Comparison of ENCODE assay signal across 8 cellular contexts in genomic region chr7:129434172-129434845, GRCh38. TPM values are rescaled to one million over a fixed set of nuclear protein-coding genes. Genes with fewer than 3 reads are reported as not detected.
DNase-seq lines count a peak whose midpoint lies in the region; ATAC-seq and TF ChIP-seq lines count a peak whose summit lies in the region.

STRIP2 (plus strand) TSS chr7:129434432; CDS start chr7:129434473, 41 bp downstream.

- H3K4me3 Mint-ChIP-seq in CD4-positive, CD25-positive, alpha-beta regulatory T cell = peak within 1 kb of the TSS; percentile 93 to 98 (median 96)
- peak within 1 kb of the TSS; percentile 93 for H3K4me3 Mint-ChIP-seq in activated CD4-positive, alpha-beta T cell treated with anti-CD3 and anti-CD28 coated beads, Interleukin-2, amount 10 ng/mL, durations not matched to agents 7 days and 5 days

- no peaks in the 10 kb centered on the region for H3K9me3 Mint-ChIP-seq in CD4-positive, CD25-positive, alpha-beta regulatory T cell
- H3K9me3 Mint-ChIP-seq in activated CD4-positive, alpha-beta T cell treated with anti-CD3 and anti-CD28 coated beads, Interleukin-2, amount 10 ng/mL, durations not matched to agents 7 days and 5 days = no peaks in the 10 kb centered on the region

- no peaks in the 10 kb centered on the region for H3K36me3 ChIP-seq in CD4-positive, CD25-positive, alpha-beta regulatory T cell (ENCODE audit: control insufficient read depth, insufficient read depth, low read length)
- H3K36me3 ChIP-seq in liver (ENCODE audit: control insufficient read depth in 4 of 4, insufficient read depth in 3 of 4, low read depth in 1 of 4, low read length in 3 of 4) = no peaks in the 10 kb centered on the region

- CTCF ChIA-PET in activated CD4-positive, alpha-beta T cell treated with anti-CD3 and anti-CD28 coated beads, Interleukin-2, amount 10 ng/mL, durations not matched to agents 7 days and 5 days (lab: Charles Lee) = interaction anchor here (0.6 to 2.7 kb wide), 15 partner anchors 10 to 414 kb away, joined by 3 to 16 read pairs (median 3); no protein-coding TSS in a partner anchor

- peaks cover 7% of the 10 kb centered on the region for H3K27me3 ChIP-seq in CD4-positive, CD25-positive, alpha-beta regulatory T cell (ENCODE audit: control insufficient read depth, insufficient read depth, low read length)
- H3K27me3 ChIP-seq in liver (ENCODE audit: control insufficient read depth in 4 of 4, insufficient read depth in 4 of 4, low read length in 3 of 4) = no peaks in the 10 kb centered on the region

- peaks cover 22% of the 10 kb centered on the region for H3K27me3 Mint-ChIP-seq in CD4-positive, CD25-positive, alpha-beta regulatory T cell
- H3K27me3 Mint-ChIP-seq in activated CD4-positive, alpha-beta T cell treated with anti-CD3 and anti-CD28 coated beads, Interleukin-2, amount 10 ng/mL, durations not matched to agents 7 days and 5 days = peaks cover 6% of the 10 kb centered on the region

- H3K4me3 ChIP-seq in CD4-positive, CD25-positive, alpha-beta regulatory T cell (ENCODE audit: low read depth, low read length) = peak within 1 kb of the TSS; percentile 90
- H3K4me3 ChIP-seq in liver (ENCODE audit: low read depth in 1 of 3, low read length in 3 of 3) = peak within 1 kb of the TSS; percentile 50 to 95 (median 81)

- TF ChIP-seq RAD21 in liver (IDR thresholded peaks at IDR 0.05) = no peak

- TF ChIP-seq CTCF in liver (IDR thresholded peaks at IDR 0.05; ENCODE audit: low read depth, low read length, missing input control) = no peak

- DNase-seq in CD4-positive, CD25-positive, alpha-beta regulatory T cell = peak; percentile 88 to 92 (median 91)
- DNase-seq in NCI-H526 treated with DMSO at 0.1 percent for 48 hours (lab: John Stamatoyannopoulos, UW) (peak; percentile 90), dedifferentiated amniotic fluid mesenchymal stem cell (ENCODE audit: extremely low spot score) (peak; percentile 61)
- peak; percentile 94 for DNase-seq in activated CD4-positive, alpha-beta T cell treated with anti-CD3 and anti-CD28 coated beads, Interleukin-2, amount 10 ng/mL, durations not matched to agents 7 days and 5 days
- DNase-seq in stimulated activated CD4-positive, alpha-beta T cell treated with anti-CD3 and anti-CD28 coated beads, Interleukin-4, amount 100 ng/mL, for 1 hour = peak; percentile 95

- H3K9ac ChIP-seq in liver (ENCODE audit: low read depth in 1 of 2, low read length in 2 of 2) = peak within 1 kb of the TSS; percentile 13 to 39

- ATAC-seq in CD4-positive, CD25-positive, alpha-beta regulatory T cell (ENCODE audit: low read depth in 2 of 2) = peak; percentile 93 to 95
- peak; percentile 99 for ATAC-seq in GM19395 (IDR thresholded peaks at IDR 0.05; ENCODE audit: unreplicated experiment)
- peak; percentile 97 for ATAC-seq in HG03521 (IDR thresholded peaks at IDR 0.05; ENCODE audit: unreplicated experiment)

- peak within 1 kb of the TSS; percentile 14 for H3K27ac ChIP-seq in CD4-positive, CD25-positive, alpha-beta regulatory T cell (ENCODE audit: insufficient read depth, low read length, poor library complexity, severe bottlenecking)
- H3K27ac ChIP-seq in liver (ENCODE audit: low read depth in 1 of 2, low read length in 2 of 2) = no peak within 1 kb of the TSS

- H3K36me3 Mint-ChIP-seq in CD4-positive, CD25-positive, alpha-beta regulatory T cell = peaks cover 4% of the 10 kb centered on the region
- H3K36me3 Mint-ChIP-seq in activated CD4-positive, alpha-beta T cell treated with anti-CD3 and anti-CD28 coated beads, Interleukin-2, amount 10 ng/mL, durations not matched to agents 7 days and 5 days (ENCODE audit: low read depth) = peaks cover 1% of the 10 kb centered on the region

- no peaks in the 10 kb centered on the region for H3K9me3 ChIP-seq in CD4-positive, CD25-positive, alpha-beta regulatory T cell (ENCODE audit: control insufficient read depth in 2 of 2, low read length in 2 of 2)
- no peaks in the 10 kb centered on the region for H3K9me3 ChIP-seq in liver (ENCODE audit: control insufficient read depth in 4 of 4, low read length in 3 of 4)

- WGBS in liver = under 1% methylated on average over 74 of the region's 74 CpGs

- peaks cover 8 to 23% (median 14%) of the 10 kb centered on the region in 4 donors for H3K4me1 Mint-ChIP-seq in CD4-positive, CD25-positive, alpha-beta regulatory T cell
- peaks cover 38% of the 10 kb centered on the region for H3K4me1 Mint-ChIP-seq in activated CD4-positive, alpha-beta T cell treated with anti-CD3 and anti-CD28 coated beads, Interleukin-2, amount 10 ng/mL, durations not matched to agents 7 days and 5 days

- peaks cover 16% of the 10 kb centered on the region for H3K4me1 ChIP-seq in CD4-positive, CD25-positive, alpha-beta regulatory T cell (ENCODE audit: control insufficient read depth, insufficient read depth, low read length, poor library complexity, severe bottlenecking)
- H3K4me1 ChIP-seq in liver (ENCODE audit: control insufficient read depth in 4 of 4, insufficient read depth in 4 of 4, low read length in 3 of 4) = peaks cover 3 to 14% (median 12%) of the 10 kb centered on the region in 4 donors

- H3K27ac Mint-ChIP-seq in CD4-positive, CD25-positive, alpha-beta regulatory T cell = peak within 1 kb of the TSS; percentile 48 to 79 (median 69)
- H3K27ac Mint-ChIP-seq in activated CD4-positive, alpha-beta T cell treated with anti-CD3 and anti-CD28 coated beads, Interleukin-2, amount 10 ng/mL, durations not matched to agents 7 days and 5 days = peak within 1 kb of the TSS; percentile 88

- POLR2A ChIA-PET in activated CD4-positive, alpha-beta T cell treated with anti-CD3 and anti-CD28 coated beads, Interleukin-2, amount 10 ng/mL, durations not matched to agents 7 days and 5 days (lab: Charles Lee) = interaction anchor here (0.6 to 1.7 kb wide), 3 partner anchors 18 to 769 kb away, joined by 3 to 8 read pairs (median 3); no protein-coding TSS in a partner anchor

TF ChIP-seq in liver, 16 proteins besides CTCF, POLR2A, EP300 and RAD21:
- TF ChIP-seq TAF1 (conservative IDR thresholded peaks at IDR 0.05) (no peak), SP1 (IDR thresholded peaks at IDR 0.05) (peak; percentile 70)

RNA-seq across cellular contexts. Expression of gene STRIP2, which starts in this region (rescaled TPM):
- total RNA-seq in CD4-positive, CD25-positive, alpha-beta regulatory T cell = 1.7 TPM
- under 1 TPM in 3 of 4 donors, not detected in 1; 0.13 to 0.78 (median 0.56) TPM for polyA plus RNA-seq in CD4-positive, CD25-positive, alpha-beta regulatory T cell
- total RNA-seq in activated CD4-positive, alpha-beta T cell treated with anti-CD3 and anti-CD28 coated beads, Interleukin-2, amount 10 ng/mL, durations not matched to agents 7 days and 5 days = 10 to 100 TPM; 10.7 to 12.1 TPM
- total RNA-seq in liver = 1 to 10 TPM in 1 of 2 donors, under 1 TPM in 1; 0.50 to 4.8 TPM
- under 1 TPM; 0.18 to 0.19 TPM for polyA plus RNA-seq in liver
